16 cellular contexts compared by ENCODE assay signal in genomic region chr2:74223941-74224770, GRCh38. TPM values are rescaled to one million over a fixed set of nuclear protein-coding genes. Genes with fewer than 3 reads are reported as not detected.
A peak's percentile ranks its signal among the peaks of the same experiment; 100 is the strongest.
DNase-seq lines count a peak whose midpoint lies in the region; ATAC-seq and TF ChIP-seq lines count a peak whose summit lies in the region.
"Had no signal": no experiment of that assay in that cellular context is flagged by ENCODE, and none has a peak within 500 bp of the region (broad histone marks: within the 10 kb centered on the region; RNA-seq: fewer than 3 reads in every experiment).

No MANE protein-coding gene starts in this region.

- peak overlapping the region; percentile 50 to 66 for H3K27ac ChIP-seq in ascending aorta
- H3K27ac ChIP-seq in gastrocnemius medialis: no peak overlapping the region

- H3K4me3 Mint-ChIP-seq in osteocyte (ENCODE audit: unreplicated experiment): no peak overlapping the region
- H3K4me3 Mint-ChIP-seq: type B pancreatic cell had no signal

- H3K9me3 ChIP-seq in ascending aorta (no peaks in the 10 kb centered on the region), gastrocnemius medialis (no peaks in the 10 kb centered on the region)
- H3K9me3 ChIP-seq: SK-N-SH had no signal

- H3K27me3 Mint-ChIP-seq in osteocyte (ENCODE audit: unreplicated experiment): no peaks in the 10 kb centered on the region
- H3K27me3 Mint-ChIP-seq: CD8-positive, alpha-beta memory T cell; type B pancreatic cell had no signal

- DNase-seq in NOMO-1 treated with DMSO at 0.1 percent for 48 hours (lab: John Stamatoyannopoulos, UW; ENCODE audit: unreplicated experiment) (peak; percentile 7), NOMO-1 treated with dmso at 0.1 percent for 144 hours (lab: John Stamatoyannopoulos, UW; ENCODE audit: unreplicated experiment) (no peak), HCEC 1CT (peak; percentile 28), ascending aorta (ENCODE audit: low spot score in 2 of 2) (peak in 1 of 2 donors; percentile 57), osteocyte (ENCODE audit: extremely low spot score, unreplicated experiment) (peak; percentile 23), gastrocnemius medialis (no peak)
- DNase-seq in effector CD8-positive, alpha-beta T cell (lab: John Stamatoyannopoulos, UW): no peak
- DNase-seq: 8988T; amniotic stem cell; CD8-positive, alpha-beta memory T cell; GF-D8; NCI-H226; SK-N-SH; stimulated activated CD4-positive, alpha-beta T cell treated with anti-CD3 and anti-CD28 coated beads, Interleukin-1b, Interleukin-23, amount 100 ng/mL, for 48 hours had no signal

- H3K4me3 ChIP-seq in ascending aorta (no peak overlapping the region), gastrocnemius medialis (no peak overlapping the region)

- in situ Hi-C loops in gastrocnemius medialis (cut with MboI; ENCODE audit: low sequenced_read_pairs in 4 of 4): no loop called here

- ATAC-seq in GM18867 (IDR thresholded peaks at IDR 0.05; ENCODE audit: unreplicated experiment) (no peak), gastrocnemius medialis (no peak)

- H3K27ac Mint-ChIP-seq in osteocyte (ENCODE audit: unreplicated experiment): no peak overlapping the region
- H3K27ac Mint-ChIP-seq: type B pancreatic cell had no signal

- H3K4me1 Mint-ChIP-seq in osteocyte (ENCODE audit: unreplicated experiment): peaks cover 7% of the 10 kb centered on the region
- H3K4me1 Mint-ChIP-seq: CD8-positive, alpha-beta memory T cell had no signal

- H3K27me3 ChIP-seq in ascending aorta (no peaks in the 10 kb centered on the region), gastrocnemius medialis (no peaks in the 10 kb centered on the region)

- H3K36me3 ChIP-seq in ascending aorta (peaks cover 6 to 8% of the 10 kb centered on the region in 2 donors), gastrocnemius medialis (peaks cover 0 to 8% of the 10 kb centered on the region in 2 donors)

- H3K4me1 ChIP-seq in ascending aorta (peaks cover 9 to 28% of the 10 kb centered on the region in 2 donors), gastrocnemius medialis (peaks cover 17 to 20% of the 10 kb centered on the region in 2 donors)

- no peak for TF ChIP-seq POLR2A in gastrocnemius medialis (IDR thresholded peaks at IDR 0.05)

- no peaks in the 10 kb centered on the region for H3K9me3 Mint-ChIP-seq in osteocyte (ENCODE audit: unreplicated experiment)
- H3K9me3 Mint-ChIP-seq: CD8-positive, alpha-beta memory T cell; type B pancreatic cell had no signal

- TF ChIP-seq CTCF in ascending aorta (IDR thresholded peaks at IDR 0.05) (no peak), osteocyte (IDR thresholded peaks at IDR 0.05) (no peak), gastrocnemius medialis (IDR thresholded peaks at IDR 0.05 in 4 of 5, conservative IDR thresholded peaks at IDR 0.05 in 1 of 5) (no peak)

- peaks cover 17% of the 10 kb centered on the region for H3K36me3 Mint-ChIP-seq in osteocyte (ENCODE audit: unreplicated experiment)

- intact Hi-C loops in ascending aorta (cut with DNase I) (no loop called here), gastrocnemius medialis (cut with DNase I; ENCODE audit: low total_unique reads) (no loop called here)

RNA-seq across cellular contexts. Expression of gene MTHFD2, which starts 25.7 kb away (rescaled TPM):
- total RNA-seq in ascending aorta (31.7 TPM), osteocyte (223 and 242 TPM in 2 replicates), gastrocnemius medialis (10 to 100 TPM; 29.0 to 53.5 (median 32.5) TPM)

RNA-seq across cellular contexts. Expression of gene MOB1A, which starts 45.5 kb away (rescaled TPM):
- 56.8 TPM for total RNA-seq in ascending aorta
- 96.1 and 96.3 TPM in 2 replicates for total RNA-seq in osteocyte
- total RNA-seq in gastrocnemius medialis: 10 to 100 TPM; 19.9 to 44.3 (median 35.5) TPM

Comparison
In these comparisons a context has a peak if more than half of its experiments do, and no peak if none do; other contexts are left out.
1. DNase-seq: peak in NOMO-1 treated with DMSO at 0.1 percent for 48 hours (single experiment), HCEC 1CT (single experiment) and osteocyte (single experiment); none in NOMO-1 treated with dmso at 0.1 percent for 144 hours (single experiment), effector CD8-positive, alpha-beta T cell (single experiment) and gastrocnemius medialis (0 of 2).
2. H3K27ac ChIP-seq: peak in ascending aorta (2 of 2); none in gastrocnemius medialis (0 of 4).